ENCODE assay signal across 9 cellular contexts in genomic region chr1:161226759-161227158, GRCh38. TPM values are rescaled to one million over a fixed set of nuclear protein-coding genes. Genes with fewer than 3 reads are reported as not detected.
DNase-seq lines count a peak whose midpoint lies in the region; ATAC-seq, FAIRE-seq and TF ChIP-seq lines count a peak whose summit lies in the region.
"Had no signal": no experiment of that assay in that cellular context is flagged by ENCODE, and none has a peak within 500 bp of the region (broad histone marks: within the 10 kb centered on the region; RNA-seq: fewer than 3 reads in every experiment).

No MANE protein-coding gene starts in this region.

- peak overlapping the region; percentile 67; the same call in 1 of the 2 replicates for H2AK5ac ChIP-seq in IMR-90 (ENCODE audit: low read depth, low read length)

- H4K20me1 ChIP-seq in IMR-90 (ENCODE audit: insufficient read depth, low read length), result no peaks in the 10 kb centered on the region

- peak overlapping the region; percentile 81 for H3K9ac ChIP-seq in IMR-90 (ENCODE audit: low read depth, low read length)

- H3K9me3 ChIP-seq in IMR-90 (ENCODE audit: control insufficient read depth, insufficient read depth, low read length), result no peaks in the 10 kb centered on the region

- in situ Hi-C loops in IMR-90 (cut with MboI; ENCODE audit: low sequenced_read_pairs) (loop anchor here (5.0 kb wide), 2 partner anchors 66 to 156 kb away; no protein-coding TSS in a partner anchor), brain microvascular endothelial cell (cut with HindIII; ENCODE audit: low pct_ligation_motif_present, low sequenced_read_pairs) (no loop called here)

- no peak overlapping the region for H2BK5ac ChIP-seq in IMR-90 (ENCODE audit: low read depth, low read length, poor library complexity, severe bottlenecking)

- no peak overlapping the region for H3K18ac ChIP-seq in IMR-90 (ENCODE audit: low read depth, low read length)

- no peaks in the 10 kb centered on the region for H3K27me3 Mint-ChIP-seq in mesothelial cell of epicardium (ENCODE audit: low read depth)

- POLR2A ChIA-PET in AG04449 (lab: Yijun Ruan, JAX), result no interaction called here
- POLR2A ChIA-PET in IMR-90 (lab: Charles Lee; ENCODE audit: unreplicated experiment), result no interaction called here

- peaks cover 9% of the 10 kb centered on the region; the same call in 1 of the 2 replicates for H3K4me1 ChIP-seq in IMR-90 (ENCODE audit: control insufficient read depth, insufficient read depth, low read length)

- TF ChIP-seq POLR2A in IMR-90 (IDR thresholded peaks at IDR 0.05; ENCODE audit: low read depth, low read length), result no peak

- H3K36me3 Mint-ChIP-seq in mesothelial cell of epicardium, result peaks cover 4% of the 10 kb centered on the region

- BruUV-seq in IMR-90 (replicated peaks; lab: Mats Ljungman, UMichigan), result no TSS peak

- WGBS in IMR-90 (ENCODE audit: extremely low coverage in 2 of 2, insufficient read length in 1 of 2), 2 experiments, result no CpG with 5 or more reads among the region's 3 CpGs

- TF ChIP-seq CTCF in AG04449 (IDR thresholded peaks at IDR 0.05; ENCODE audit: insufficient read depth, low read length, missing control alignments), result no peak
- TF ChIP-seq CTCF in IMR-90 (conservative IDR thresholded peaks at IDR 0.05; ENCODE audit: low read depth, low read length), result no peak
- TF ChIP-seq CTCF in brain microvascular endothelial cell (IDR thresholded peaks at IDR 0.05; ENCODE audit: low read depth, low read length, missing control alignments), result no peak
- TF ChIP-seq CTCF in mesothelial cell of epicardium (IDR thresholded peaks at IDR 0.05; ENCODE audit: unreplicated experiment), result no peak

- H3K27ac Mint-ChIP-seq in mesothelial cell of epicardium, result no peak overlapping the region

- H3K4me3 ChIP-seq in AG04449 (ENCODE audit: low read depth, low read length), result peak overlapping the region; percentile 95
- H3K4me3 ChIP-seq in IMR-90 (ENCODE audit: insufficient read depth, low read depth, low read length), result peak overlapping the region; percentile 74
- H3K4me3 ChIP-seq in brain microvascular endothelial cell (ENCODE audit: low read depth, low read length), result peak overlapping the region; percentile 96

- dilution Hi-C loops in IMR-90 (cut with HindIII; ENCODE audit: low sequenced_read_pairs, unreplicated experiment), result no loop called here

- peak overlapping the region; percentile 98 for H2AFZ ChIP-seq in IMR-90 (replicated peaks; ENCODE audit: low read length, poor library complexity)

- H3K27me3 ChIP-seq in IMR-90 (ENCODE audit: control insufficient read depth, insufficient read depth, low read length) (no peaks in the 10 kb centered on the region; the same call in 1 of the 2 replicates), brain microvascular endothelial cell (replicated peaks) (no peaks in the 10 kb centered on the region)

- ATAC-seq in IMR-90 (ENCODE audit: low read depth), result no peak
- ATAC-seq in HG02870 (IDR thresholded peaks at IDR 0.05; ENCODE audit: unreplicated experiment), result no peak

- H3K27ac ChIP-seq in IMR-90 (ENCODE audit: insufficient read depth, low read length) (no peak overlapping the region; the same call in 1 of the 2 replicates), brain microvascular endothelial cell (no peak overlapping the region)

- intact Hi-C loops in IMR-90 (cut with micrococcal nuclease), result loop anchor here (1.0 kb wide), 2 partner anchors 65 to 156 kb away; no protein-coding TSS in a partner anchor

- H2BK15ac ChIP-seq in IMR-90 (ENCODE audit: low read depth, low read length), result no peak overlapping the region

- H3K4me1 Mint-ChIP-seq in mesothelial cell of epicardium, result peaks cover 20% of the 10 kb centered on the region

- H3K36me3 ChIP-seq in IMR-90 (ENCODE audit: control insufficient read depth, insufficient read depth, low read length) (peaks cover 19% of the 10 kb centered on the region), brain microvascular endothelial cell (replicated peaks) (peaks cover 27% of the 10 kb centered on the region)

- peak overlapping the region; percentile 62; the same call in 1 of the 2 replicates for H3K23ac ChIP-seq in IMR-90 (ENCODE audit: low read depth, low read length)

- H3K4me2 ChIP-seq in IMR-90 (ENCODE audit: low read depth, low read length), result peak overlapping the region; percentile 81

- H2BK120ac ChIP-seq in IMR-90 (ENCODE audit: low read depth, low read length), result no peak overlapping the region

- peak overlapping the region; percentile 69 for H4K5ac ChIP-seq in IMR-90 (ENCODE audit: low read depth, low read length)

- CTCF ChIA-PET in AG04449 (lab: Yijun Ruan, JAX) (interaction anchor here (0.5 to 23.5 kb wide), 35 partner anchors 9 to 239 kb away, joined by 3 to 758 read pairs (median 10); partner anchors contain the start of genes ADAMTS4, CFAP126, FCER1G and NDUFS2), IMR-90 (lab: Yijun Ruan, JAX) (interaction anchor here (0.6 to 3.2 kb wide), 7 partner anchors 10 to 155 kb away, joined by 3 to 21 read pairs (median 8); partner anchors contain the start of genes ADAMTS4 and NDUFS2)

- H2AK9ac ChIP-seq in IMR-90 (replicated peaks; ENCODE audit: low read depth, low read length, poor library complexity), result peak overlapping the region; percentile 97

- TF ChIP-seq RAD21 in IMR-90 (IDR thresholded peaks at IDR 0.05; ENCODE audit: low read length), result no peak

- H3K4ac ChIP-seq in IMR-90 (ENCODE audit: low read depth, low read length), result peak overlapping the region; percentile 83

- no peak overlapping the region for H2BK20ac ChIP-seq in IMR-90 (ENCODE audit: low read depth, low read length)

- H4K8ac ChIP-seq in IMR-90 (ENCODE audit: low read depth in 2 of 2, low read length in 2 of 2), result peak overlapping the region; percentile 96 to 97; a peak in 2 of 4 replicates

- no peak for FAIRE-seq in RCC 7860 (lab: Jason Lieb, UNC)

- no peaks in the 10 kb centered on the region for H3K9me3 Mint-ChIP-seq in mesothelial cell of epicardium

- no peak overlapping the region for H3K56ac ChIP-seq in IMR-90 (ENCODE audit: extremely low read depth, insufficient read depth, low read length)

- H3K79me1 ChIP-seq in IMR-90 (ENCODE audit: low read depth in 1 of 2, low read length in 2 of 2), result peaks cover 9 to 17% of the 10 kb centered on the region in 2 experiments; a peak in 3 of 4 replicates

- H4K91ac ChIP-seq in IMR-90 (ENCODE audit: insufficient read depth, low read depth, low read length), result no peak overlapping the region

- DNase-seq in AG04449 (ENCODE audit: low read depth, low spot score) (no peak), IMR-90 (no peak), brain microvascular endothelial cell (no peak), mesothelial cell of epicardium (ENCODE audit: low spot score in 2 of 2, unreplicated experiment in 2 of 2) (no peak), COLO829 (ENCODE audit: low spot score) (no peak), GOT3 (lab: John Stamatoyannopoulos, UW) (no peak), RCC 7860 (ENCODE audit: low spot score) (no peak)

- 0 out of 2 replicates have a peak overlapping the region, but pooled peaks have one; percentile 89 for H3K14ac ChIP-seq in IMR-90 (replicated peaks; ENCODE audit: low read depth, low read length)

- peak overlapping the region; percentile 99 for H3K4me3 Mint-ChIP-seq in mesothelial cell of epicardium

- H3K9me1 ChIP-seq in IMR-90 (ENCODE audit: insufficient read depth, low read length), result peaks cover 8% of the 10 kb centered on the region; the same call in 1 of the 2 replicates

TF ChIP-seq in IMR-90, 13 proteins besides CTCF, POLR2A, EP300 and RAD21:
- TF ChIP-seq BHLHE40 (IDR thresholded peaks at IDR 0.05; ENCODE audit: low read depth, low read length), result no peak
- TF ChIP-seq MAFK (IDR thresholded peaks at IDR 0.05; ENCODE audit: low read depth, low read length), result no peak
- no peak for TF ChIP-seq NFE2L2 (IDR thresholded peaks at IDR 0.05; ENCODE audit: low read depth, low read length)

RNA-seq across cellular contexts. Expression of gene TOMM40L, which starts 0.9 kb away (rescaled TPM):
- total RNA-seq in IMR-90 (2012; rRNA removed), result 11.4 and 12.5 TPM in 2 replicates
- 7.7 and 7.9 TPM in 2 replicates for polyA plus RNA-seq in IMR-90 (2012; rRNA removed)
- 6.1 and 7.0 TPM in 2 replicates for polyA plus RNA-seq in IMR-90 (2012; cell fraction: cytosol; rRNA removed)
- polyA plus RNA-seq in IMR-90 (2012; cell fraction: nucleus; rRNA removed; ENCODE audit: low replicate concordance), result 18.1 and 24.5 TPM in 2 replicates
- total RNA-seq in mesothelial cell of epicardium, result 8.5 to 9.3 TPM (median 9.3 TPM) in 3 replicates

RNA-seq across cellular contexts. Expression of gene APOA2, which starts 3.3 kb away (rescaled TPM):
- not detected in 2 replicates for total RNA-seq in IMR-90 (2012; rRNA removed)
- polyA plus RNA-seq in IMR-90 (2012; rRNA removed), result not detected in 2 replicates
- polyA plus RNA-seq in IMR-90 (2012; cell fraction: cytosol; rRNA removed), result not detected in 2 replicates
- polyA plus RNA-seq in IMR-90 (2012; cell fraction: nucleus; rRNA removed; ENCODE audit: low replicate concordance), result not detected in 2 replicates
- not detected in 3 replicates for total RNA-seq in mesothelial cell of epicardium
- total RNA-seq: pulmonary artery endothelial cell had no signal

RNA-seq across cellular contexts. Expression of gene NR1I3, which starts 11.2 kb away (rescaled TPM):
- total RNA-seq in IMR-90 (2012; rRNA removed) (not detected in 2 replicates), mesothelial cell of epicardium (not detected in 3 replicates)
- polyA plus RNA-seq in IMR-90 (2012; rRNA removed), result not detected in 2 replicates
- polyA plus RNA-seq in IMR-90 (2012; cell fraction: cytosol; rRNA removed), result not detected in 2 replicates
- polyA plus RNA-seq in IMR-90 (2012; cell fraction: nucleus; rRNA removed; ENCODE audit: low replicate concordance), result not detected in 2 replicates
- total RNA-seq: pulmonary artery endothelial cell had no signal

RNA-seq across cellular contexts. Expression of gene FCER1G, which starts 11.7 kb away (rescaled TPM):
- total RNA-seq in IMR-90 (2012; rRNA removed) (not detected in 2 replicates), mesothelial cell of epicardium (0.40 to 1.8 TPM (median 1.3 TPM) in 3 replicates)
- 0.44 and 0.57 TPM in 2 replicates for polyA plus RNA-seq in IMR-90 (2012; rRNA removed)
- 0.94 TPM in 1 of 2 replicates, not detected in the other for polyA plus RNA-seq in IMR-90 (2012; cell fraction: cytosol; rRNA removed)
- polyA plus RNA-seq in IMR-90 (2012; cell fraction: nucleus; rRNA removed; ENCODE audit: low replicate concordance), result 0.34 and 0.86 TPM in 2 replicates

RNA-seq across cellular contexts. Expression of gene NDUFS2, which starts 24.6 kb away (rescaled TPM):
- total RNA-seq in IMR-90 (2012; rRNA removed) (85.5 and 122 TPM in 2 replicates), mesothelial cell of epicardium (70.1 to 72.0 TPM (median 70.8 TPM) in 3 replicates)
- 101 and 103 TPM in 2 replicates for polyA plus RNA-seq in IMR-90 (2012; rRNA removed)
- polyA plus RNA-seq in IMR-90 (2012; cell fraction: cytosol; rRNA removed), result 83.0 and 100.0 TPM in 2 replicates
- 67.4 and 101 TPM in 2 replicates for polyA plus RNA-seq in IMR-90 (2012; cell fraction: nucleus; rRNA removed; ENCODE audit: low replicate concordance)
